Comparison of ENCODE assay signal across 1 cellular context in the genomic region with DNA sequence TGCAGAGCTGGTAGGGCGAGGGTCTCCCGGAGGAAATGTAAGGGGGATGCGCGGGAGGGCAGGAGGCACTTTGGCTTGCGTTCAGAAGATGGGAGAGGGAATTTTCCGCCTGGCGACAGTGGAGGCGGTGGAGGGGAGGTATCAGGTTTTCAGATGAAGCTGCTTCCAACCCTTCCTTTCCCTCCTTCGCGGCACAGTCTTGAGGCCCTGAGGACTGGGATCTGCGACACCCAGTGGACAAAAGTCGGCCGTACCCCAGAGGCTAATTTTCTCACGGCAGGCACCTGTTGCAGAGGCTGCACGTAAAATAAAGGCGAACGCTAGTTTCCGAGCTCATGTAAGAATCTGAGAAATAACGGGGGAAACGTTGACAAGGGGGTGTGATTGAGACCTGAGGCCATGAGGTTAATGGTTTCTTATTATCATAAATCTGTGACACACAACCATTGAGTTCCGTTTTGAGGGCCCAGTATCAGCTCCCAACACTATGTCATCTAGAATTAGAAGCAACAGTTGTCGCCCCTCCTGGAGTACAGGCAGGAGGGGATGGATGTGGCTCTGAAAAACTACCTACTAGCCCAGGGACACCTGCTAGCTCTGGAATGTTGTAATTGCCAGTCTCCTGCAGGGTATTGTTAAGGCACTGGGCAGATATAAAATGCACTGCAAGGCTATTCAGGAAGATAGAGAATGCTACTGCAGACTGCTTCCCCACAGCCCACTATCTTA.
TF ChIP-seq lines count a peak whose summit lies in the region.

No MANE protein-coding gene starts in this region.

TF ChIP-seq in A549, 52 proteins besides CTCF, POLR2A, EP300 and RAD21 (continued from another document):
- no peak for TF ChIP-seq ELK1 (IDR thresholded peaks at IDR 0.05; ENCODE audit: low read depth, low read length)
- TF ChIP-seq ZC3H11A (IDR thresholded peaks at IDR 0.05) = no peak
- TF ChIP-seq RARB (CRISPR knock-in tag; IDR thresholded peaks at IDR 0.05) = no peak
- TF ChIP-seq, protein P1, sequence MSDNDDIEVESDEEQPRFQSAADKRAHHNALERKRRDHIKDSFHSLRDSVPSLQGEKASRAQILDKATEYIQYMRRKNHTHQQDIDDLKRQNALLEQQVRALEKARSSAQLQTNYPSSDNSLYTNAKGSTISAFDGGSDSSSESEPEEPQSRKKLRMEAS (IDR thresholded peaks at IDR 0.05) = peak; percentile 34; the same call in 1 of the 2 replicates
